In the genomic region with DNA sequence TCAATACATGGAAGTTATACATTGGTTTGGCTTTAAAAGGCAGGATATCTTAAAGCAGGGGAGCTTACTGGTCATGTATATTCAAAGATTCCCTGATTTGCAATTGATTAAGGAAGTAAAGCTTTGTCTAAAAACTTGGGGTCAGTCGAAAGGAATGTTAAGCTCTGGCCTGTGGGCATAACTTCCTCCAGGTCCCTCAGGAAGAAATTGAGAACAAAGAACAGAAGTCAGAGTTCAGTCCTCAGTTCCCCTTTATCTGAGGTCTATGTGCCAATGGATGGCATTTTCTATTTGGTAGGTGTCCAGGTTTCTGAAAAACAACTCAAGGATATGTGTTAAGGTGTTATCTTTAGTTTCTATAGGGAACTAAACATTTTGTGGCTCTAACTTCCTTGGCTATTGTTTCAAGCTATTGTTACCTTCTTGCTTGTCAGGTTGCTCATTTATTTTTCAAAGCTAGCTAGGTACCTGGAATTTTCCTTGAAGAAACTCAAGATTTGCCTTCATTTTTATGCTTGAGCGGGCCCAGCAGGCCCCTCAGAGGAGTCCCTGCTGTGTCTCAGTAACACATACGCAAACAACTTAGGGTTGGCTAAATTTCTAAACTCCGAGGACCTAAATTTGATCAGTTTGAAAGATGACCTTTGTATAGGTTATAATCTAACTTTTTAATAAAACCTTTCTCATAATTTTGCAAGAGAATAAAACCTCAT, we compare ENCODE assay signal across 33 cellular contexts.
DNase-seq lines count a peak whose midpoint lies in the region; ATAC-seq, FAIRE-seq and TF ChIP-seq lines count a peak whose summit lies in the region.
"Had no signal": no experiment of that assay in that cellular context is flagged by ENCODE, and none has a peak within 500 bp of the region (broad histone marks: within the 10 kb centered on the region; RNA-seq: fewer than 3 reads in every experiment).

No MANE protein-coding gene starts in this region.

- 24% methylated on average over 3 of the region's 4 CpGs for WGBS in HUES64

- no peak for TF ChIP-seq POLR2A in gastrocnemius medialis (IDR thresholded peaks at IDR 0.05)

- H3K4me1 ChIP-seq in BLaER1 treated with 17β-estradiol and CSF1 and Interleukin-3, amounts not matched to agents 10 nM and 100 nM, result peaks cover 46 to 61% (median 58%) of the 10 kb centered on the region in 10 experiments
- H3K4me1 ChIP-seq in HUES64 (ENCODE audit: insufficient read depth, low read length), result peaks cover 27% of the 10 kb centered on the region
- H3K4me1 ChIP-seq in astrocyte (ENCODE audit: insufficient read depth, low read length), result no peaks in the 10 kb centered on the region
- H3K4me1 ChIP-seq in gastrocnemius medialis, result peaks cover 1 to 3% of the 10 kb centered on the region in 2 donors
- no peaks in the 10 kb centered on the region for H3K4me1 ChIP-seq in BE2C
- H3K4me1 ChIP-seq: A549, right atrium auricular region, SJSA1 had no signal

- peak overlapping the region; percentile 49 for H3K27ac Mint-ChIP-seq in astrocyte (ENCODE audit: unreplicated experiment)
- H3K27ac Mint-ChIP-seq: activated CD4-positive, alpha-beta memory T cell treated with anti-CD3 and anti-CD28 coated beads for 36 hours; activated naive CD4-positive, alpha-beta T cell treated with anti-CD3 and anti-CD28 coated beads, Interleukin-2, amount 50 U/mL, for 72 hours; activated T-helper 17 cell treated with anti-CD3 and anti-CD28 coated beads, Interleukin-2, amount 50 U/mL, for 72 hours; B cell; nephron had no signal

- no peak overlapping the region for H3K4me3 Mint-ChIP-seq in astrocyte (ENCODE audit: unreplicated experiment)
- H3K4me3 Mint-ChIP-seq: activated CD4-positive, alpha-beta memory T cell treated with anti-CD3 and anti-CD28 coated beads for 36 hours; activated T-helper 17 cell treated with anti-CD3 and anti-CD28 coated beads, Interleukin-2, amount 50 U/mL, for 72 hours; B cell; nephron had no signal

- peaks cover 7% of the 10 kb centered on the region for H3K4me1 Mint-ChIP-seq in astrocyte (ENCODE audit: low read depth, unreplicated experiment)
- H3K4me1 Mint-ChIP-seq: activated T-helper 17 cell treated with anti-CD3 and anti-CD28 coated beads, Interleukin-2, amount 50 U/mL, for 72 hours had no signal

- H3K27me3 Mint-ChIP-seq in astrocyte (ENCODE audit: low read depth, unreplicated experiment), result peaks cover 4% of the 10 kb centered on the region
- H3K27me3 Mint-ChIP-seq: activated CD4-positive, alpha-beta memory T cell treated with anti-CD3 and anti-CD28 coated beads for 36 hours; B cell had no signal

- peak overlapping the region; percentile 31 to 77 (median 49) for H3K4me2 ChIP-seq in BLaER1 treated with 17β-estradiol and CSF1 and Interleukin-3, amounts not matched to agents 10 nM and 100 nM
- H3K4me2 ChIP-seq in astrocyte (ENCODE audit: low read length), result no peak overlapping the region
- H3K4me2 ChIP-seq: A549 had no signal

- no peaks in the 10 kb centered on the region for H3K36me3 ChIP-seq in BLaER1 treated with 17β-estradiol and CSF1 and Interleukin-3, amounts not matched to agents 10 nM and 100 nM
- H3K36me3 ChIP-seq in HUES64 (ENCODE audit: insufficient read depth, low read length) (no peaks in the 10 kb centered on the region), astrocyte (ENCODE audit: insufficient read depth, low read length) (no peaks in the 10 kb centered on the region), gastrocnemius medialis (no peaks in the 10 kb centered on the region), BE2C (no peaks in the 10 kb centered on the region)
- H3K36me3 ChIP-seq: ovary, right atrium auricular region, SJSA1 had no signal

- H4K20me1 ChIP-seq in BLaER1 treated with 17β-estradiol and CSF1 and Interleukin-3, amounts not matched to agents 10 nM and 100 nM, result peaks cover 0 to 3% (median 0%) of the 10 kb centered on the region in 11 experiments; a peak in 1 of 22 replicates
- H4K20me1 ChIP-seq in astrocyte (ENCODE audit: insufficient read depth, low read length), result no peaks in the 10 kb centered on the region

- TF ChIP-seq CTCF in astrocyte (IDR thresholded peaks at IDR 0.05; ENCODE audit: insufficient read depth, low read depth, low read length) (no peak), gastrocnemius medialis (IDR thresholded peaks at IDR 0.05 in 4 of 5, conservative IDR thresholded peaks at IDR 0.05 in 1 of 5) (no peak), BE2C (IDR thresholded peaks at IDR 0.05; ENCODE audit: low read depth, low read length) (no peak)

- in situ Hi-C loops in gastrocnemius medialis (cut with MboI; ENCODE audit: low sequenced_read_pairs in 4 of 4), result no loop called here

- H3K36me3 Mint-ChIP-seq in astrocyte (ENCODE audit: low read depth, unreplicated experiment), result no peaks in the 10 kb centered on the region
- H3K36me3 Mint-ChIP-seq: activated CD4-positive, alpha-beta memory T cell treated with anti-CD3 and anti-CD28 coated beads for 36 hours; activated naive CD4-positive, alpha-beta T cell treated with anti-CD3 and anti-CD28 coated beads, Interleukin-2, amount 50 U/mL, for 72 hours had no signal

- H3K9me3 ChIP-seq in BLaER1 treated with 17β-estradiol and CSF1 and Interleukin-3, amounts not matched to agents 10 nM and 100 nM (replicated peaks in 1 of 11), result peaks cover 0 to 23% (median 12%) of the 10 kb centered on the region in 11 experiments; a peak in 11 of 22 replicates
- H3K9me3 ChIP-seq in HUES64 (ENCODE audit: insufficient read depth, low read depth, low read length), result no peaks in the 10 kb centered on the region
- no peaks in the 10 kb centered on the region for H3K9me3 ChIP-seq in astrocyte (ENCODE audit: insufficient read depth, low read depth, low read length)
- no peaks in the 10 kb centered on the region for H3K9me3 ChIP-seq in gastrocnemius medialis
- H3K9me3 ChIP-seq in BE2C, result no peaks in the 10 kb centered on the region
- H3K9me3 ChIP-seq: A549, mucosa of descending colon, ovary, right atrium auricular region, SJSA1 had no signal

- no peak for ATAC-seq in gastrocnemius medialis
- ATAC-seq: A549; activated naive CD4-positive, alpha-beta T cell treated with anti-CD3 and anti-CD28 coated beads, Interleukin-2, amount 50 U/mL, for 72 hours; activated T-helper 17 cell treated with anti-CD3 and anti-CD28 coated beads, Interleukin-2, amount 50 U/mL, for 72 hours had no signal

- intact Hi-C loops in gastrocnemius medialis (cut with DNase I; ENCODE audit: low total_unique reads), result no loop called here

- no peak for FAIRE-seq in astrocyte (lab: Jason Lieb, UNC)
- FAIRE-seq: A549, G401.6, GM18507, kidney had no signal

- H3K27me3 ChIP-seq in BLaER1 treated with 17β-estradiol and CSF1 and Interleukin-3, amounts not matched to agents 10 nM and 100 nM, result no peaks in the 10 kb centered on the region
- H3K27me3 ChIP-seq in HUES64 (ENCODE audit: insufficient read depth, low read length), result no peaks in the 10 kb centered on the region
- H3K27me3 ChIP-seq in astrocyte (ENCODE audit: insufficient read depth, low read length), result peaks cover 9% of the 10 kb centered on the region
- H3K27me3 ChIP-seq in gastrocnemius medialis, result no peaks in the 10 kb centered on the region
- H3K27me3 ChIP-seq in BE2C, result no peaks in the 10 kb centered on the region
- H3K27me3 ChIP-seq: ovary, right atrium auricular region, SJSA1 had no signal

- no peaks in the 10 kb centered on the region for H3K9me3 Mint-ChIP-seq in astrocyte (ENCODE audit: unreplicated experiment)
- H3K9me3 Mint-ChIP-seq: activated CD4-positive, alpha-beta memory T cell treated with anti-CD3 and anti-CD28 coated beads for 36 hours; activated T-helper 17 cell treated with anti-CD3 and anti-CD28 coated beads, Interleukin-2, amount 50 U/mL, for 72 hours; nephron had no signal

- DNase-seq in astrocyte (ENCODE audit: low read depth), result no peak
- DNase-seq in medulla oblongata (ENCODE audit: extremely low spot score), result peak; percentile 36
- no peak for DNase-seq in gastrocnemius medialis
- no peak for DNase-seq in activated gamma-delta T cell (lab: John Stamatoyannopoulos, UW)
- no peak for DNase-seq in activated effector memory CD4-positive, alpha-beta T cell treated with anti-CD3 and anti-CD28 coated beads, Interleukin-2, amount 50 U/mL, for 16 hours
- DNase-seq in BE2C, result no peak
- DNase-seq: activated CD4-positive, alpha-beta memory T cell treated with anti-CD3 and anti-CD28 coated beads for 36 hours; activated CD4-positive, CD25-positive, alpha-beta regulatory T cell treated with anti-CD3 and anti-CD28 coated beads, Interleukin-2, amount 50 U/mL, for 72 hours; activated CD8-positive, alpha-beta memory T cell treated with anti-CD3 and anti-CD28 coated beads, Interleukin-2, amount 50 U/mL, for 48 hours; aorta; hypothalamus; kidney; NCI-H1105; NCI-H1930; NCI-H526; NK-92 treated with Interleukin-12 subunit alpha and Interleukin-12 subunit beta, amount 100 ng/mL, for 24 hours; ovary; stimulated activated CD4-positive, alpha-beta T cell treated with anti-CD3 and anti-CD28 coated beads, Interleukin-2, amount 100 ng/mL, for 24 hours; T-helper 1 cell; trophoblast cell had no signal

- H3K27ac ChIP-seq in BLaER1 treated with 17β-estradiol and CSF1 and Interleukin-3, amounts not matched to agents 10 nM and 100 nM, result peak overlapping the region in 8 of 11 experiments; percentile 17 to 55 (median 40); a peak in 15 of 22 replicates
- H3K27ac ChIP-seq in HUES64 (ENCODE audit: low read depth, low read length) (peak overlapping the region; percentile 83), astrocyte (ENCODE audit: low read depth, low read length) (no peak overlapping the region), gastrocnemius medialis (no peak overlapping the region)
- H3K27ac ChIP-seq: A549, HL-60, ovary, right atrium auricular region, SJSA1 had no signal

- H3K4me3 ChIP-seq in BLaER1 treated with 17β-estradiol and CSF1 and Interleukin-3, amounts not matched to agents 10 nM and 100 nM, result no peak overlapping the region
- H3K4me3 ChIP-seq in HUES64 (ENCODE audit: low read length) (no peak overlapping the region), astrocyte (ENCODE audit: insufficient read depth, low read depth, low read length) (no peak overlapping the region), gastrocnemius medialis (no peak overlapping the region), BE2C (ENCODE audit: low read depth, low read length) (no peak overlapping the region)
- H3K4me3 ChIP-seq: A549, mucosa of descending colon, ovary, right atrium auricular region, SJSA1 had no signal

- H3K9ac ChIP-seq in BLaER1 treated with 17β-estradiol and CSF1 and Interleukin-3, amounts not matched to agents 10 nM and 100 nM, result no peak overlapping the region
- H3K9ac ChIP-seq in HUES64 (ENCODE audit: low read depth, low read length) (peak overlapping the region; percentile 48; the same call in 1 of the 2 replicates), astrocyte (ENCODE audit: low read length) (no peak overlapping the region)

- H3K79me2 ChIP-seq in astrocyte (ENCODE audit: insufficient read depth, low read length), result no peaks in the 10 kb centered on the region

- no peak overlapping the region for H2AFZ ChIP-seq in astrocyte (ENCODE audit: low read depth, low read length)

Comparison
In these comparisons a context has a peak if more than half of its experiments do, and no peak if none do; other contexts are left out.
1. H3K27ac ChIP-seq: peak in BLaER1 treated with 17β-estradiol and CSF1 and Interleukin-3, amounts not matched to agents 10 nM and 100 nM (8 of 11) and HUES64 (single experiment); none in astrocyte (single experiment) and gastrocnemius medialis (0 of 4).